Comparison of ENCODE assay signal across 11 cellular contexts in the genomic region with DNA sequence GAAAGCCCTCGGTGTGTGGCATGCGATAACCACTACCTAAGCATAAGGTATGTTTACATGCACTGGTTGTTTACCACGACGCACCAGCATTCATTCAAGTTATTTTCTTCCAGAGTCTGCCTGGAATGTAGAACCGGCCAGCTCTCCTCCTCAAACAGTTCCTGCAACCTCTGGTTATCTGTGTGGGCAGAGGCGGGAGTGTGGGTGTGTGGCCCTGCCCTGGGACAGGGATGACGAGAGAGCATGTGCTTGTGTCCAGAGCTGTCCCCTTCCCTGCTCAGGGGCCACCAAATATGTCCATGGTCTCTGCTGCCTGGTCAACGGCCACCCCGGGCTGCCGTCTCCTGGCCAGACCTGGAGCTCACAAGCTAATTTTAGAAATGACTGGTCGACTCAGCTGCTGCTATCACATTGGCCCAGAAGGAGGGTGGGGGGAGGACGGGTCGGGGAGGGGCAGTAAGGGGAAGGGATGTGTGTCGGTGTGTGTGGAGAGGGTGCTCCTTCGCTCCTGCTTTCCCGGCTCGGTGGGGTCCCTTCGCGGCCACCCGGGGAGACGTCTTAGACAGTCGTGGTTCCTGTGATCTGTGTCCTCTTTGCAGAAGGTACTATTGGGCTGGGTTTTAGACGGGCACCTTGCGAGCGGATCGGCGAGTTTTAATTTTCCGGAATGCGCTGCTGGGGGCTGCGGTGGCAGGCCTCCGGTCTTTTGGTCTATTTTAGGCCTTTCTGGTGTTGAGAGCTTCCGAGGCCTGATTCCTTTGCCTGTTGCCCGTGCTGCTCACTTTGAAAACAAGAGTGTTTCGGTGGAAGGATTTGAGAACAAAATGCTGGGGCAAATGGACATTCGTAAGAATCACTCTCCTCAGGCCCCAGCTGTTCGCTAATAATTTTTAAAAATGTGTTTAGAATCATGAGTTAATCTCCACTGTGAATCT. TPM values are rescaled to one million over a fixed set of nuclear protein-coding genes. Genes with fewer than 3 reads are reported as not detected.
DNase-seq lines count a peak whose midpoint lies in the region; ATAC-seq and TF ChIP-seq lines count a peak whose summit lies in the region.
"Had no signal": no experiment of that assay in that cellular context is flagged by ENCODE, and none has a peak within 500 bp of the region (broad histone marks: within the 10 kb centered on the region; RNA-seq: fewer than 3 reads in every experiment).

MYO18B (plus strand) TSS at position 497 of the 935 bp plus-strand sequence. CDS start 18,905 bp downstream, outside the sequence.

- no peaks in the 10 kb centered on the region for H3K36me3 ChIP-seq in mesendoderm (ENCODE audit: control insufficient read depth, insufficient read depth, low read length)
- no peaks in the 10 kb centered on the region for H3K36me3 ChIP-seq in mesenchymal stem cell (ENCODE audit: control insufficient read depth in 1 of 2, insufficient read depth in 2 of 2, low read depth in 1 of 2, low read length in 2 of 2)
- H3K36me3 ChIP-seq in sigmoid colon = no peaks in the 10 kb centered on the region
- H3K36me3 ChIP-seq: vagina had no signal

- H2BK15ac ChIP-seq in mesendoderm (replicated peaks; ENCODE audit: low read depth) (no peak within 1 kb of the TSS), mesenchymal stem cell (ENCODE audit: low read depth, poor library complexity, severe bottlenecking) (no peak within 1 kb of the TSS)

- H3K79me2 ChIP-seq in mesendoderm (ENCODE audit: control insufficient read depth, insufficient read depth, low read length) = no peaks in the 10 kb centered on the region

- H4K8ac ChIP-seq in mesendoderm (ENCODE audit: low read depth, low read length) (no peak within 1 kb of the TSS), mesenchymal stem cell (ENCODE audit: low read length) (no peak within 1 kb of the TSS)

- peaks cover 6% of the 10 kb centered on the region in 2 donors for H3K9me3 Mint-ChIP-seq in stimulated activated naive CD8-positive, alpha-beta T cell treated with anti-CD3 and anti-CD28 coated beads, Interleukin-15, amount 100 ng/mL, for 72 hours
- peaks cover 7% of the 10 kb centered on the region for H3K9me3 Mint-ChIP-seq in activated naive CD8-positive, alpha-beta T cell treated with anti-CD3 and anti-CD28 coated beads, Interleukin-2, amount 10 ng/mL, durations not matched to agents 7 days and 5 days

- H3K9ac ChIP-seq in mesendoderm (ENCODE audit: low read length) (no peak within 1 kb of the TSS), mesenchymal stem cell (ENCODE audit: low read length) (no peak within 1 kb of the TSS)

- H3K4me2 ChIP-seq in mesendoderm (ENCODE audit: low read length) (no peak within 1 kb of the TSS), mesenchymal stem cell (ENCODE audit: low read length, poor library complexity, severe bottlenecking) (no peak within 1 kb of the TSS)

- H3K23ac ChIP-seq in mesendoderm (ENCODE audit: low read length) (no peak within 1 kb of the TSS), mesenchymal stem cell (ENCODE audit: low read length in 2 of 2) (no peak within 1 kb of the TSS)

- H3K4me1 ChIP-seq in mesendoderm (ENCODE audit: control insufficient read depth, low read depth, low read length) = no peaks in the 10 kb centered on the region
- H3K4me1 ChIP-seq in mesenchymal stem cell (ENCODE audit: control insufficient read depth, insufficient read depth, low read depth, low read length) = no peaks in the 10 kb centered on the region
- H3K4me1 ChIP-seq in sigmoid colon = no peaks in the 10 kb centered on the region
- H3K4me1 ChIP-seq: vagina had no signal

- TF ChIP-seq EP300 in sigmoid colon (IDR thresholded peaks at IDR 0.05) = no peak

- TF ChIP-seq CTCF in sigmoid colon (IDR thresholded peaks at IDR 0.05) = no peak

- DNase-seq in stimulated activated naive CD8-positive, alpha-beta T cell treated with anti-CD3 and anti-CD28 coated beads, Interleukin-15, amount 100 ng/mL, for 72 hours = no peak
- DNase-seq in stimulated activated naive CD8-positive, alpha-beta T cell treated with anti-CD3 and anti-CD28 coated beads, Interleukin-15, Interleukin-2, amounts not matched to agents 100 U/mL and 50 U/mL, for 24 hours = no peak
- DNase-seq in activated naive CD8-positive, alpha-beta T cell treated with anti-CD3 and anti-CD28 coated beads, Interleukin-2, amount 10 ng/mL, durations not matched to agents 7 days and 5 days = no peak
- DNase-seq in mesendoderm = peak; percentile 16
- no peak for DNase-seq in mesenchymal stem cell
- DNase-seq in sigmoid colon = no peak
- no peak for DNase-seq in SIG-M5 (lab: John Stamatoyannopoulos, UW)
- DNase-seq in NCI-H748 (lab: John Stamatoyannopoulos, UW; ENCODE audit: unreplicated experiment) = no peak
- DNase-seq: NCI-H1417, T1000 had no signal

- peaks cover 71% of the 10 kb centered on the region for H3K4me1 Mint-ChIP-seq in stimulated activated naive CD8-positive, alpha-beta T cell treated with anti-CD3 and anti-CD28 coated beads, Interleukin-15, amount 100 ng/mL, for 72 hours
- peaks cover 35% of the 10 kb centered on the region for H3K4me1 Mint-ChIP-seq in activated naive CD8-positive, alpha-beta T cell treated with anti-CD3 and anti-CD28 coated beads, Interleukin-2, amount 10 ng/mL, durations not matched to agents 7 days and 5 days

- H3K27ac ChIP-seq in mesendoderm (ENCODE audit: low read depth, low read length) (no peak within 1 kb of the TSS), mesenchymal stem cell (ENCODE audit: low read length, poor library complexity, severe bottlenecking) (no peak within 1 kb of the TSS), sigmoid colon (no peak within 1 kb of the TSS)
- H3K27ac ChIP-seq: vagina had no signal

- H3K18ac ChIP-seq in mesendoderm (ENCODE audit: low read length) (no peak within 1 kb of the TSS), mesenchymal stem cell (ENCODE audit: low read depth in 1 of 2, low read length in 2 of 2) (no peak within 1 kb of the TSS)

- H3K36me3 Mint-ChIP-seq in activated naive CD8-positive, alpha-beta T cell treated with anti-CD3 and anti-CD28 coated beads, Interleukin-2, amount 10 ng/mL, durations not matched to agents 7 days and 5 days = peaks cover 26% of the 10 kb centered on the region

- POLR2A ChIA-PET in activated naive CD8-positive, alpha-beta T cell treated with anti-CD3 and anti-CD28 coated beads, Interleukin-2, amount 10 ng/mL, durations not matched to agents 7 days and 5 days (lab: Charles Lee) = interaction anchor here (1.3 kb wide), 1 partner anchor 9 kb away, joined by 3 read pairs; no protein-coding TSS in a partner anchor

- H2BK120ac ChIP-seq in mesendoderm (ENCODE audit: low read depth, low read length) (no peak within 1 kb of the TSS), mesenchymal stem cell (ENCODE audit: low read depth, low read length) (no peak within 1 kb of the TSS)

- no peak within 1 kb of the TSS for H4K5ac ChIP-seq in mesendoderm (ENCODE audit: low read length)

- H3K27ac Mint-ChIP-seq in stimulated activated naive CD8-positive, alpha-beta T cell treated with anti-CD3 and anti-CD28 coated beads, Interleukin-15, amount 100 ng/mL, for 72 hours = peak within 1 kb of the TSS; percentile 71 to 80
- peak within 1 kb of the TSS; percentile 45 for H3K27ac Mint-ChIP-seq in activated naive CD8-positive, alpha-beta T cell treated with anti-CD3 and anti-CD28 coated beads, Interleukin-2, amount 10 ng/mL, durations not matched to agents 7 days and 5 days

- no peak within 1 kb of the TSS for H2AK5ac ChIP-seq in mesendoderm (ENCODE audit: low read length)
- H2AK5ac ChIP-seq in mesenchymal stem cell (ENCODE audit: low read length, severe bottlenecking) = no peak within 1 kb of the TSS

- H4K91ac ChIP-seq in mesenchymal stem cell (ENCODE audit: low read length) = no peak within 1 kb of the TSS

- no peaks in the 10 kb centered on the region for H3K9me3 ChIP-seq in mesenchymal stem cell (ENCODE audit: control insufficient read depth, low read length)
- no peaks in the 10 kb centered on the region for H3K9me3 ChIP-seq in sigmoid colon
- H3K9me3 ChIP-seq: vagina had no signal

- TF ChIP-seq POLR2A in sigmoid colon (IDR thresholded peaks at IDR 0.05) = no peak

- no peak within 1 kb of the TSS for H2BK12ac ChIP-seq in mesenchymal stem cell (ENCODE audit: low read length in 2 of 2)

- ATAC-seq in stimulated activated naive CD8-positive, alpha-beta T cell treated with anti-CD3 and anti-CD28 coated beads, Interleukin-15, amount 100 ng/mL, for 72 hours = no peak
- no peak for ATAC-seq in stimulated activated naive CD8-positive, alpha-beta T cell treated with anti-CD3 and anti-CD28 coated beads, Interleukin-15, Interleukin-2, amounts not matched to agents 100 U/mL and 50 U/mL, for 24 hours
- ATAC-seq in activated naive CD8-positive, alpha-beta T cell treated with anti-CD3 and anti-CD28 coated beads, Interleukin-2, amount 10 ng/mL, durations not matched to agents 7 days and 5 days (ENCODE audit: low read depth) = no peak

- WGBS in mesendoderm (ENCODE audit: extremely low coverage, insufficient coverage, low lambda C conversion rate) = no CpG with 5 or more reads among the region's 36 CpGs
- WGBS in mesenchymal stem cell = 89% methylated on average over 36 of the region's 36 CpGs
- 86 to 89% methylated on average over 36 of the region's 36 CpGs for WGBS in sigmoid colon, 2 donors

- H3K79me1 ChIP-seq in mesendoderm (ENCODE audit: low read length) = no peaks in the 10 kb centered on the region
- H3K79me1 ChIP-seq in mesenchymal stem cell (replicated peaks; ENCODE audit: low read length, poor library complexity, severe bottlenecking) = no peaks in the 10 kb centered on the region

- no peak within 1 kb of the TSS for H3K4me3 ChIP-seq in mesendoderm (ENCODE audit: low read length)
- no peak within 1 kb of the TSS for H3K4me3 ChIP-seq in mesenchymal stem cell (ENCODE audit: insufficient read depth in 1 of 2, low read depth in 1 of 2, low read length in 2 of 2)
- no peak within 1 kb of the TSS for H3K4me3 ChIP-seq in sigmoid colon
- H3K4me3 ChIP-seq: vagina had no signal

- no peak within 1 kb of the TSS for H2AFZ ChIP-seq in mesenchymal stem cell (ENCODE audit: low read depth, low read length)

- H3K4ac ChIP-seq in mesendoderm (ENCODE audit: low read depth, low read length) (no peak within 1 kb of the TSS), mesenchymal stem cell (ENCODE audit: low read depth in 1 of 2, low read length in 2 of 2) (no peak within 1 kb of the TSS)

- H3K14ac ChIP-seq in mesenchymal stem cell (ENCODE audit: low read length in 2 of 2) = no peak within 1 kb of the TSS

- no peaks in the 10 kb centered on the region for H3K27me3 Mint-ChIP-seq in stimulated activated naive CD8-positive, alpha-beta T cell treated with anti-CD3 and anti-CD28 coated beads, Interleukin-15, amount 100 ng/mL, for 72 hours
- H3K27me3 Mint-ChIP-seq in activated naive CD8-positive, alpha-beta T cell treated with anti-CD3 and anti-CD28 coated beads, Interleukin-2, amount 10 ng/mL, durations not matched to agents 7 days and 5 days = no peaks in the 10 kb centered on the region

- H3K56ac ChIP-seq in mesendoderm (ENCODE audit: low read length) = peak within 1 kb of the TSS; percentile 42

- H2BK5ac ChIP-seq in mesendoderm (ENCODE audit: low read length) = no peak within 1 kb of the TSS
- H2BK5ac ChIP-seq in mesenchymal stem cell (ENCODE audit: low read depth, low read length, poor library complexity, severe bottlenecking) = no peak within 1 kb of the TSS

- no peaks in the 10 kb centered on the region for H3K27me3 ChIP-seq in mesendoderm (ENCODE audit: insufficient read depth, low read length, poor library complexity)
- peaks cover 4 to 13% of the 10 kb centered on the region in 2 experiments for H3K27me3 ChIP-seq in mesenchymal stem cell (ENCODE audit: control insufficient read depth in 1 of 2, insufficient read depth in 1 of 2, low read length in 2 of 2)
- H3K27me3 ChIP-seq in sigmoid colon = no peaks in the 10 kb centered on the region
- H3K27me3 ChIP-seq: vagina had no signal

- intact Hi-C loops in sigmoid colon (cut with DNase I) = no loop called here

- H3K4me3 Mint-ChIP-seq in stimulated activated naive CD8-positive, alpha-beta T cell treated with anti-CD3 and anti-CD28 coated beads, Interleukin-15, amount 100 ng/mL, for 72 hours = peak within 1 kb of the TSS in 1 of 2 donors; percentile 5
- peak within 1 kb of the TSS; percentile 38 for H3K4me3 Mint-ChIP-seq in activated naive CD8-positive, alpha-beta T cell treated with anti-CD3 and anti-CD28 coated beads, Interleukin-2, amount 10 ng/mL, durations not matched to agents 7 days and 5 days

RNA-seq across cellular contexts. Expression of gene MYO18B, which starts in this region (rescaled TPM):
- 1 to 10 TPM; 3.4 to 3.7 TPM for total RNA-seq in activated naive CD8-positive, alpha-beta T cell treated with anti-CD3 and anti-CD28 coated beads, Interleukin-2, amount 10 ng/mL, durations not matched to agents 7 days and 5 days
- 0.18 TPM for polyA plus RNA-seq in mesendoderm (2013, experiment 1 of 2)
- 0.13 TPM for polyA plus RNA-seq in mesendoderm (2013, experiment 2 of 2)
- 0.01 TPM for polyA plus RNA-seq in mesenchymal stem cell (2013, experiment 1 of 2)
- 0.01 TPM for polyA plus RNA-seq in mesenchymal stem cell (2013, experiment 2 of 2)
- total RNA-seq in sigmoid colon = under 1 TPM in 1 of 4 donors, not detected in 3; under 0.01 TPM
- under 1 TPM; 0.13 to 0.60 (median 0.46) TPM for polyA plus RNA-seq in sigmoid colon
- total RNA-seq: vagina had no signal
